In the genomic region with DNA sequence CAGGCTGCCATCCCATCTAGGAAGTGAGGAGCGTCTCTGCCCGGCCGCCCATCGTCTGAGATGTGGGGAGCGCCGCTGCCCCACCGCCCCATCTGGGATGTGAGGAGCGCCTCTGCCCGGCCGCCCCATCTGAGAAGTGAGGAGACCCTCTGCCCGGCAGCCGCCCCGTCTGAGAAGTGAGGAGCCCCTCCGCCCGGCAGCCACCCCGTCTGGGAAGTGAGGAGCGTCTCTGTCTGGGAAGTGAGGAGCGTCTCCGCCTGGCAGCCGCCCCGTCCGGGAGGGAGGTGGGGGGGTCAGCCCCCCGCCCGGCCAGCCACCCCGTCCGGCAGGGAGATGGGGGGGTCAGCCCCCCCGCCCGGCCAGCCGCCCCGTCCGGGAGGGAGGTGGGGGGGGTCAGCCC, we compare ENCODE assay signal across 3 cellular contexts.
A peak's percentile ranks its signal among the peaks of the same experiment; 100 is the strongest.
DNase-seq lines count a peak whose midpoint lies in the region; ATAC-seq lines count a peak whose summit lies in the region.
"Not testable (repeated sequence)": the region's sequence is repeated elsewhere in the genome, so short reads cannot be mapped to it uniquely, and the experiment has no call there.

No MANE protein-coding gene starts in this region.

- DNase-seq in central memory CD8-positive, alpha-beta T cell (ENCODE audit: low spot score in 2 of 2); stimulated activated naive B cell treated with anti-CD40 and anti-IgM and Interleukin-4, amounts not matched to agents 10 μg/mL and 1 μg/mL and 100 μg/mL, for 72 hours; stimulated activated naive CD8-positive, alpha-beta T cell treated with anti-CD3 and anti-CD28 coated beads, Interleukin-15, amount 100 ng/mL, for 72 hours: not testable (repeated sequence)

- H3K4me3 Mint-ChIP-seq in central memory CD8-positive, alpha-beta T cell; stimulated activated naive B cell treated with anti-CD40 and anti-IgM and Interleukin-4, amounts not matched to agents 10 μg/mL and 1 μg/mL and 100 μg/mL, for 72 hours; stimulated activated naive CD8-positive, alpha-beta T cell treated with anti-CD3 and anti-CD28 coated beads, Interleukin-15, amount 100 ng/mL, for 72 hours: not testable (repeated sequence)

- not testable (repeated sequence) for H3K27me3 Mint-ChIP-seq in central memory CD8-positive, alpha-beta T cell; stimulated activated naive B cell treated with anti-CD40 and anti-IgM and Interleukin-4, amounts not matched to agents 10 μg/mL and 1 μg/mL and 100 μg/mL, for 72 hours; stimulated activated naive CD8-positive, alpha-beta T cell treated with anti-CD3 and anti-CD28 coated beads, Interleukin-15, amount 100 ng/mL, for 72 hours

- H3K4me1 Mint-ChIP-seq in central memory CD8-positive, alpha-beta T cell; stimulated activated naive B cell treated with anti-CD40 and anti-IgM and Interleukin-4, amounts not matched to agents 10 μg/mL and 1 μg/mL and 100 μg/mL, for 72 hours; stimulated activated naive CD8-positive, alpha-beta T cell treated with anti-CD3 and anti-CD28 coated beads, Interleukin-15, amount 100 ng/mL, for 72 hours: not testable (repeated sequence)

- H3K9me3 Mint-ChIP-seq in central memory CD8-positive, alpha-beta T cell; stimulated activated naive B cell treated with anti-CD40 and anti-IgM and Interleukin-4, amounts not matched to agents 10 μg/mL and 1 μg/mL and 100 μg/mL, for 72 hours: not testable (repeated sequence)
- peaks cover 0 to 14% of the 10 kb centered on the region in 2 donors for H3K9me3 Mint-ChIP-seq in stimulated activated naive CD8-positive, alpha-beta T cell treated with anti-CD3 and anti-CD28 coated beads, Interleukin-15, amount 100 ng/mL, for 72 hours

- H3K27ac Mint-ChIP-seq in central memory CD8-positive, alpha-beta T cell (ENCODE audit: low read depth): peak overlapping the region; percentile 25
- H3K27ac Mint-ChIP-seq in stimulated activated naive B cell treated with anti-CD40 and anti-IgM and Interleukin-4, amounts not matched to agents 10 μg/mL and 1 μg/mL and 100 μg/mL, for 72 hours: peak overlapping the region; percentile 51
- H3K27ac Mint-ChIP-seq in stimulated activated naive CD8-positive, alpha-beta T cell treated with anti-CD3 and anti-CD28 coated beads, Interleukin-15, amount 100 ng/mL, for 72 hours: not testable (repeated sequence)

- not testable (repeated sequence) for H3K36me3 Mint-ChIP-seq in central memory CD8-positive, alpha-beta T cell (ENCODE audit: insufficient read depth)
- H3K36me3 Mint-ChIP-seq in stimulated activated naive B cell treated with anti-CD40 and anti-IgM and Interleukin-4, amounts not matched to agents 10 μg/mL and 1 μg/mL and 100 μg/mL, for 72 hours: peaks cover 36 to 44% of the 10 kb centered on the region in 2 donors

- ATAC-seq in central memory CD8-positive, alpha-beta T cell (replicated peaks; ENCODE audit: extremely low read depth, poor library complexity, severe bottlenecking); stimulated activated naive B cell treated with anti-CD40 and anti-IgM and Interleukin-4, amounts not matched to agents 10 μg/mL and 1 μg/mL and 100 μg/mL, for 72 hours (replicated peaks): not testable (repeated sequence)
- ATAC-seq in stimulated activated naive CD8-positive, alpha-beta T cell treated with anti-CD3 and anti-CD28 coated beads, Interleukin-15, amount 100 ng/mL, for 72 hours: peak; percentile 43
